Comparison of ENCODE assay signal across 11 cellular contexts in genomic region chr1:229108598-229109201, GRCh38.
DNase-seq lines count a peak whose midpoint lies in the region; ATAC-seq and TF ChIP-seq lines count a peak whose summit lies in the region.
"Had no signal": no experiment of that assay in that cellular context is flagged by ENCODE, and none has a peak within 500 bp of the region (broad histone marks: within the 10 kb centered on the region; RNA-seq: fewer than 3 reads in every experiment).

No MANE protein-coding gene starts in this region.

- H3K9me3 ChIP-seq in mucosa of stomach (ENCODE audit: control insufficient read depth, low read length) (no peaks in the 10 kb centered on the region), subcutaneous abdominal adipose tissue (ENCODE audit: control insufficient read depth in 5 of 5, low read length in 5 of 5) (peaks cover 0 to 2% (median 0%) of the 10 kb centered on the region in 5 donors)

- H3K36me3 ChIP-seq in mucosa of stomach (ENCODE audit: control insufficient read depth, insufficient read depth, low read length) (no peaks in the 10 kb centered on the region), subcutaneous abdominal adipose tissue (ENCODE audit: control insufficient read depth in 5 of 5, insufficient read depth in 5 of 5, low read length in 5 of 5) (no peaks in the 10 kb centered on the region)

- H3K27me3 ChIP-seq in mucosa of stomach (ENCODE audit: control insufficient read depth, insufficient read depth, low read length) (no peaks in the 10 kb centered on the region), subcutaneous abdominal adipose tissue (ENCODE audit: control insufficient read depth in 5 of 5, insufficient read depth in 4 of 5, low read length in 5 of 5) (no peaks in the 10 kb centered on the region), foreskin keratinocyte (peaks cover 12% of the 10 kb centered on the region)

- peak; percentile 28 for DNase-seq in NCI-H2227 treated with DMSO at 0.1 percent for 48 hours (lab: John Stamatoyannopoulos, UW)
- no peak for DNase-seq in epithelial cell of proximal tubule (ENCODE audit: low read depth)
- DNase-seq in HuH-7 (ENCODE audit: low spot score): no peak
- no peak for DNase-seq in foreskin keratinocyte
- DNase-seq in cerebellar nuclear complex (lab: John Stamatoyannopoulos, UW): no peak
- DNase-seq: naive B cell, NCI-H226 had no signal

- TF ChIP-seq CTCF in epithelial cell of proximal tubule (conservative IDR thresholded peaks at IDR 0.05; ENCODE audit: low read depth, low read length): peak; percentile 41
- no peak for TF ChIP-seq CTCF in foreskin keratinocyte (conservative IDR thresholded peaks at IDR 0.05)

- H3K4me3 ChIP-seq in epithelial cell of proximal tubule (ENCODE audit: low read depth, low read length): peak overlapping the region; percentile 16
- H3K4me3 ChIP-seq in mucosa of stomach (ENCODE audit: low read length): no peak overlapping the region
- H3K4me3 ChIP-seq in subcutaneous abdominal adipose tissue (ENCODE audit: low read depth in 1 of 5, low read length in 5 of 5): peak overlapping the region in 1 of 5 donors; percentile 7

- H3K9ac ChIP-seq in mucosa of stomach (ENCODE audit: low read length) (peak overlapping the region; percentile 38), subcutaneous abdominal adipose tissue (ENCODE audit: low read length in 5 of 5) (peak overlapping the region in 3 of 5 donors; percentile 4 to 64 (median 35))

- ATAC-seq in HG03280 (IDR thresholded peaks at IDR 0.05; ENCODE audit: unreplicated experiment) (no peak), foreskin keratinocyte (no peak)
- ATAC-seq: activated T-helper 17 cell treated with anti-CD3 and anti-CD28 coated beads, Interleukin-2, amount 50 U/mL, for 72 hours had no signal

- H3K27ac ChIP-seq in subcutaneous abdominal adipose tissue (ENCODE audit: low read depth, low read length) (peak overlapping the region; percentile 82), foreskin keratinocyte (no peak overlapping the region)

- H3K4me1 ChIP-seq in mucosa of stomach (ENCODE audit: control insufficient read depth, insufficient read depth, low read length) (peaks cover 37% of the 10 kb centered on the region), subcutaneous abdominal adipose tissue (ENCODE audit: control insufficient read depth in 5 of 5, insufficient read depth in 5 of 5, low read length in 5 of 5) (peaks cover 7 to 44% (median 29%) of the 10 kb centered on the region in 5 donors), foreskin keratinocyte (no peaks in the 10 kb centered on the region)
